Comparison of ENCODE assay signal across 21 cellular contexts in the genomic region with DNA sequence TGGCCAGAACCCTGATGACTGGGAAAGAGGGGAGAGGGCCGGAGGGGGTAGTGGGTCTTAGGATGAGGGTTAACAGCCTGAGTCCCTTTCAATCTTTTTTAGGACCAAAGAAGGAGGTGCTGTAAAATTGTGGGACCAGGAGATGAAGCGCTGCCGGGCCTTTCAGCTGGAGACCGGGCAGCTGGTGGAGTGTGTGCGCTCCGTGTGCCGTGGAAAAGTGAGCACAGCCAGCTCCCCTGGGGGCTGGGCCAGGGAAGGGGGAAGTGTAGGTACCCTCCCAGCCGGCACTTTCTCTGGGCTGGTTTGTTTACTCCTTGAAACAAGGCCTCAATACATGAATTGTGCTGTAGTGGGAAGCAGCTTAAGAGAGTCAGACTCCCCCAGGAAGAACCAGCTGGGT.
DNase-seq lines count a peak whose midpoint lies in the region; ATAC-seq, FAIRE-seq and TF ChIP-seq lines count a peak whose summit lies in the region.
"Had no signal": no experiment of that assay in that cellular context is flagged by ENCODE, and none has a peak within 500 bp of the region (broad histone marks: within the 10 kb centered on the region; RNA-seq: fewer than 3 reads in every experiment).

No MANE protein-coding gene starts in this region.

- H3K9me3 ChIP-seq in K562 (replicated peaks; ENCODE audit: control insufficient read depth, insufficient read depth, low read depth, low read length) (no peaks in the 10 kb centered on the region), thyroid gland (no peaks in the 10 kb centered on the region), MM.1S (replicated peaks; ENCODE audit: insufficient read depth, low read length) (no peaks in the 10 kb centered on the region)
- H3K9me3 ChIP-seq: BLaER1 treated with 17β-estradiol and CSF1 and Interleukin-3, amounts not matched to agents 10 nM and 100 nM had no signal

- H2AFZ ChIP-seq in K562 (ENCODE audit: low read depth, low read length) (peak overlapping the region; percentile 60; the same call in 1 of the 2 replicates), MM.1S (ENCODE audit: low read length) (no peak overlapping the region)

- no peak overlapping the region for H3K4me3 Mint-ChIP-seq in activated CD8-positive, alpha-beta T cell treated with anti-CD3 and anti-CD28 coated beads, Interleukin-2, amount 10 ng/mL, durations not matched to agents 7 days and 5 days
- no peak overlapping the region for H3K4me3 Mint-ChIP-seq in activated CD8-positive, alpha-beta T cell treated with anti-CD3 and anti-CD28 coated beads for 36 hours
- H3K4me3 Mint-ChIP-seq: HFFc6, IgD-negative memory B cell had no signal

- no peak overlapping the region for H3K27ac Mint-ChIP-seq in activated CD8-positive, alpha-beta T cell treated with anti-CD3 and anti-CD28 coated beads, Interleukin-2, amount 10 ng/mL, durations not matched to agents 7 days and 5 days
- no peak overlapping the region for H3K27ac Mint-ChIP-seq in activated CD8-positive, alpha-beta T cell treated with anti-CD3 and anti-CD28 coated beads for 36 hours
- H3K27ac Mint-ChIP-seq: HFFc6 had no signal

- peaks cover 25 to 26% of the 10 kb centered on the region in 2 experiments for H3K4me1 ChIP-seq in K562 (replicated peaks in 1 of 2; ENCODE audit: control insufficient read depth in 2 of 2, insufficient read depth in 2 of 2, low read length in 2 of 2)
- H3K4me1 ChIP-seq in thyroid gland: peaks cover 16 to 18% of the 10 kb centered on the region in 2 donors
- no peaks in the 10 kb centered on the region for H3K4me1 ChIP-seq in MM.1S (ENCODE audit: low read length)

- no peaks in the 10 kb centered on the region for H3K9me3 Mint-ChIP-seq in activated CD8-positive, alpha-beta T cell treated with anti-CD3 and anti-CD28 coated beads, Interleukin-2, amount 10 ng/mL, durations not matched to agents 7 days and 5 days (ENCODE audit: insufficient read depth)
- no peaks in the 10 kb centered on the region for H3K9me3 Mint-ChIP-seq in activated CD8-positive, alpha-beta T cell treated with anti-CD3 and anti-CD28 coated beads for 36 hours
- H3K9me3 Mint-ChIP-seq: HFFc6, IgD-negative memory B cell had no signal

- CTCF ChIA-PET in activated CD8-positive, alpha-beta T cell treated with anti-CD3 and anti-CD28 coated beads, Interleukin-2, amount 10 ng/mL, durations not matched to agents 7 days and 5 days (lab: Charles Lee): interaction anchor here (1.1 kb wide), 1 partner anchor 62 kb away, joined by 3 read pairs; no protein-coding TSS in a partner anchor
- CTCF ChIA-PET in activated CD8-positive, alpha-beta T cell treated with anti-CD3 and anti-CD28 coated beads for 36 hours (lab: Charles Lee): interaction anchor here (0.7 to 0.8 kb wide), 2 partner anchors 20 to 208 kb away, joined by 4 to 6 read pairs; no protein-coding TSS in a partner anchor
- CTCF ChIA-PET in K562 (lab: Yijun Ruan, JAX; ENCODE audit: low intra/inter-chr PET ratio): no interaction called here

- TF ChIP-seq POLR2A in K562 (conservative IDR thresholded peaks at IDR 0.05) (no peak), thyroid gland (IDR thresholded peaks at IDR 0.05) (no peak)

- H3K27me3 ChIP-seq in K562 (ENCODE audit: control insufficient read depth in 2 of 2, insufficient read depth in 2 of 2, low read length in 2 of 2): no peaks in the 10 kb centered on the region
- no peaks in the 10 kb centered on the region for H3K27me3 ChIP-seq in thyroid gland
- H3K27me3 ChIP-seq in MM.1S (replicated peaks; ENCODE audit: insufficient read depth, low read length): no peaks in the 10 kb centered on the region
- H3K27me3 ChIP-seq: BLaER1 treated with 17β-estradiol and CSF1 and Interleukin-3, amounts not matched to agents 10 nM and 100 nM had no signal

- peaks cover 4% of the 10 kb centered on the region for H3K4me1 Mint-ChIP-seq in activated CD8-positive, alpha-beta T cell treated with anti-CD3 and anti-CD28 coated beads, Interleukin-2, amount 10 ng/mL, durations not matched to agents 7 days and 5 days (ENCODE audit: low read depth)
- peaks cover 2% of the 10 kb centered on the region for H3K4me1 Mint-ChIP-seq in activated CD8-positive, alpha-beta T cell treated with anti-CD3 and anti-CD28 coated beads for 36 hours (ENCODE audit: low read depth)

- ATAC-seq in activated CD8-positive, alpha-beta T cell treated with anti-CD3 and anti-CD28 coated beads, Interleukin-2, amount 10 ng/mL, durations not matched to agents 7 days and 5 days: no peak
- ATAC-seq in activated CD8-positive, alpha-beta T cell treated with anti-CD3 and anti-CD28 coated beads for 36 hours: no peak
- no peak for ATAC-seq in K562

- POLR2A ChIA-PET in activated CD8-positive, alpha-beta T cell treated with anti-CD3 and anti-CD28 coated beads, Interleukin-2, amount 10 ng/mL, durations not matched to agents 7 days and 5 days (lab: Charles Lee): no interaction called here
- POLR2A ChIA-PET in activated CD8-positive, alpha-beta T cell treated with anti-CD3 and anti-CD28 coated beads for 36 hours (lab: Charles Lee): no interaction called here
- POLR2A ChIA-PET in K562 (lab: Yijun Ruan, JAX): interaction anchor here (0.6 to 1.9 kb wide), 6 partner anchors 9 to 262 kb away, joined by 3 to 7 read pairs (median 4); no protein-coding TSS in a partner anchor

- no peaks in the 10 kb centered on the region for H3K9me1 ChIP-seq in K562 (ENCODE audit: control insufficient read depth, insufficient read depth, low read length)

- peak; percentile 17 for DNase-seq in activated CD8-positive, alpha-beta T cell treated with anti-CD3 and anti-CD28 coated beads, Interleukin-2, amount 10 ng/mL, durations not matched to agents 7 days and 5 days
- no peak for DNase-seq in activated CD8-positive, alpha-beta T cell treated with anti-CD3 and anti-CD28 coated beads for 36 hours
- DNase-seq in NCI-H2171 treated with DMSO at 0.1 percent for 48 hours (lab: John Stamatoyannopoulos, UW): peak; percentile 49
- no peak for DNase-seq in K562 (ENCODE audit: extremely low read depth in 1 of 4, low spot score in 3 of 4)
- DNase-seq in thyroid gland: peak; percentile 33 to 51
- no peak for DNase-seq in NCI-H2196 treated with DMSO at 0.1 percent for 48 hours (lab: John Stamatoyannopoulos, UW; ENCODE audit: unreplicated experiment)
- no peak for DNase-seq in MM.1S
- DNase-seq in NCI-H82 (lab: John Stamatoyannopoulos, UW): no peak
- DNase-seq: ACHN; Calu3; CD4-positive, CD25-positive, alpha-beta regulatory T cell; DMS153; DMS79 treated with DMSO at 0.1 percent for 48 hours; EL; GDM1; HCEC 1CT; HFFc6 had no signal

- 50% methylated on average over 2 of the region's 8 CpGs for WGBS in K562 (ENCODE audit: insufficient coverage, low coverage, missing lambda C conversion rate)
- WGBS in thyroid gland, 2 donors: 75 to 77% methylated on average over 8 of the region's 8 CpGs

- no peak for FAIRE-seq in K562 (lab: Jason Lieb, UNC)
- FAIRE-seq: GM18507, H1 had no signal

- H3F3A ChIP-seq in MM.1S (ENCODE audit: insufficient read depth, low read length): no peaks in the 10 kb centered on the region

- TF ChIP-seq CTCF in activated CD8-positive, alpha-beta T cell treated with anti-CD3 and anti-CD28 coated beads for 36 hours (IDR thresholded peaks at IDR 0.05): no peak
- no peak for TF ChIP-seq CTCF in K562 (IDR thresholded peaks at IDR 0.05 in 2 of 3, conservative IDR thresholded peaks at IDR 0.05 in 1 of 3; ENCODE audit: insufficient read depth in 2 of 3, low read depth in 1 of 3, low read length in 3 of 3)
- TF ChIP-seq CTCF in thyroid gland (IDR thresholded peaks at IDR 0.05): no peak
- no peak for TF ChIP-seq CTCF in MM.1S (IDR thresholded peaks at IDR 0.05; ENCODE audit: low read length)

- no TSS peak for BruUV-seq in K562 (replicated peaks; lab: Mats Ljungman, UMichigan)

- intact Hi-C loops in activated CD8-positive, alpha-beta T cell treated with anti-CD3 and anti-CD28 coated beads for 36 hours (cut with micrococcal nuclease): no loop called here
- intact Hi-C loops in K562 (cut with micrococcal nuclease): no loop called here
- intact Hi-C loops in thyroid gland (cut with DNase I): no loop called here

- H4K20me1 ChIP-seq in K562 (replicated peaks; ENCODE audit: control insufficient read depth, insufficient read depth, low read length): no peaks in the 10 kb centered on the region
- no peaks in the 10 kb centered on the region for H4K20me1 ChIP-seq in MM.1S (ENCODE audit: insufficient read depth, low read length)

- no peaks in the 10 kb centered on the region for H3K9me2 ChIP-seq in MM.1S (replicated peaks; ENCODE audit: insufficient read depth, low read length)

- H3K4me3 ChIP-seq in K562 (no peak overlapping the region), thyroid gland (replicated peaks in 1 of 3) (no peak overlapping the region), MM.1S (ENCODE audit: low read length) (no peak overlapping the region)
- H3K4me3 ChIP-seq: BLaER1 treated with 17β-estradiol and CSF1 and Interleukin-3, amounts not matched to agents 10 nM and 100 nM had no signal

- TF ChIP-seq EP300 in K562 (IDR thresholded peaks at IDR 0.05; ENCODE audit: low read length): no peak

- no peaks in the 10 kb centered on the region for H3K27me3 Mint-ChIP-seq in activated CD8-positive, alpha-beta T cell treated with anti-CD3 and anti-CD28 coated beads, Interleukin-2, amount 10 ng/mL, durations not matched to agents 7 days and 5 days (ENCODE audit: low read depth)
- H3K27me3 Mint-ChIP-seq in activated CD8-positive, alpha-beta T cell treated with anti-CD3 and anti-CD28 coated beads for 36 hours: no peaks in the 10 kb centered on the region
- H3K27me3 Mint-ChIP-seq: CD4-positive, CD25-positive, alpha-beta regulatory T cell; IgD-negative memory B cell had no signal

- H3K36me3 Mint-ChIP-seq in activated CD8-positive, alpha-beta T cell treated with anti-CD3 and anti-CD28 coated beads, Interleukin-2, amount 10 ng/mL, durations not matched to agents 7 days and 5 days (ENCODE audit: low read depth): no peaks in the 10 kb centered on the region
- H3K36me3 Mint-ChIP-seq in activated CD8-positive, alpha-beta T cell treated with anti-CD3 and anti-CD28 coated beads for 36 hours (ENCODE audit: low read depth): no peaks in the 10 kb centered on the region
- H3K36me3 Mint-ChIP-seq: CD4-positive, CD25-positive, alpha-beta regulatory T cell had no signal

- H3K79me2 ChIP-seq in K562 (ENCODE audit: control insufficient read depth, insufficient read depth, low read length) (no peaks in the 10 kb centered on the region), MM.1S (ENCODE audit: low read length) (no peaks in the 10 kb centered on the region)

- in situ Hi-C loops in K562 (cut with MboI): no loop called here

- H3K36me3 ChIP-seq in K562 (ENCODE audit: control insufficient read depth, insufficient read depth, low read length) (no peaks in the 10 kb centered on the region), thyroid gland (no peaks in the 10 kb centered on the region), MM.1S (replicated peaks; ENCODE audit: insufficient read depth, low read length) (no peaks in the 10 kb centered on the region)
- H3K36me3 ChIP-seq: BLaER1 treated with 17β-estradiol and CSF1 and Interleukin-3, amounts not matched to agents 10 nM and 100 nM had no signal

- H3K9ac ChIP-seq in K562 (ENCODE audit: insufficient read depth in 1 of 2, low read depth in 2 of 2, low read length in 2 of 2) (0 out of 4 replicates have a peak overlapping the region, but pooled peaks of 1 of the 2 experiments have one; percentile 40), MM.1S (ENCODE audit: low read length) (no peak overlapping the region)
- H3K9ac ChIP-seq: BLaER1 treated with 17β-estradiol and CSF1 and Interleukin-3, amounts not matched to agents 10 nM and 100 nM had no signal

- no peak overlapping the region for H3K4me2 ChIP-seq in K562 (ENCODE audit: insufficient read depth, low read length)
- no peak overlapping the region for H3K4me2 ChIP-seq in MM.1S (ENCODE audit: low read depth, low read length)
- H3K4me2 ChIP-seq: BLaER1 treated with 17β-estradiol and CSF1 and Interleukin-3, amounts not matched to agents 10 nM and 100 nM had no signal

- H3K27ac ChIP-seq in K562 (ENCODE audit: extremely low read depth, low read depth, low read length): no peak overlapping the region
- no peak overlapping the region for H3K27ac ChIP-seq in thyroid gland
- no peak overlapping the region for H3K27ac ChIP-seq in MM.1S (ENCODE audit: low read length)
- H3K27ac ChIP-seq: BLaER1 treated with 17β-estradiol and CSF1 and Interleukin-3, amounts not matched to agents 10 nM and 100 nM had no signal

- no peak for TF ChIP-seq RAD21 in K562 (CRISPR knock-in tag; conservative IDR thresholded peaks at IDR 0.05 in 1 of 2, IDR thresholded peaks at IDR 0.05 in 1 of 2)

Comparison
In these comparisons a context has a peak if more than half of its experiments do, and no peak if none do; other contexts are left out.
1. DNase-seq: peak in activated CD8-positive, alpha-beta T cell treated with anti-CD3 and anti-CD28 coated beads, Interleukin-2, amount 10 ng/mL, durations not matched to agents 7 days and 5 days (single experiment), NCI-H2171 treated with DMSO at 0.1 percent for 48 hours (single experiment) and thyroid gland (2 of 2); none in activated CD8-positive, alpha-beta T cell treated with anti-CD3 and anti-CD28 coated beads for 36 hours (single experiment), K562 (0 of 4), NCI-H2196 treated with DMSO at 0.1 percent for 48 hours (single experiment), MM.1S (single experiment) and NCI-H82 (single experiment).